In genomic region chr2:58660046-58660445, GRCh38 we compare ENCODE assay signal across 18 cellular contexts.
A peak's percentile ranks its signal among the peaks of the same experiment; 100 is the strongest.
DNase-seq lines count a peak whose midpoint lies in the region; ATAC-seq and TF ChIP-seq lines count a peak whose summit lies in the region.
"Had no signal": no experiment of that assay in that cellular context is flagged by ENCODE, and none has a peak within 500 bp of the region (broad histone marks: within the 10 kb centered on the region; RNA-seq: fewer than 3 reads in every experiment).

No MANE protein-coding gene starts in this region.

- H3K4me1 Mint-ChIP-seq in Caco-2 (ENCODE audit: low read depth, unreplicated experiment) (no peaks in the 10 kb centered on the region), progenitor cell of endocrine pancreas (ENCODE audit: low read depth) (no peaks in the 10 kb centered on the region)
- H3K4me1 Mint-ChIP-seq: B cell; CD4-positive, CD25-positive, alpha-beta regulatory T cell had no signal

- no peak for ATAC-seq in left ventricle myocardium superior
- no peak for ATAC-seq in GM18502 (IDR thresholded peaks at IDR 0.05; ENCODE audit: poor library complexity, unreplicated experiment)
- ATAC-seq: CD8-positive, alpha-beta T cell; GM23338 had no signal

- no peak overlapping the region for H3K4me3 ChIP-seq in Caco-2 (ENCODE audit: low read depth, low read length)
- H3K4me3 ChIP-seq: BLaER1, GM23338, HAP-1 had no signal

- DNase-seq in Caco-2 = peak; percentile 12 to 30
- peak; percentile 36 for DNase-seq in SK-N-DZ (ENCODE audit: low spot score)
- DNase-seq in islet precursor cell = peak; percentile 89
- no peak for DNase-seq in progenitor cell of endocrine pancreas (ENCODE audit: low spot score, unreplicated experiment)
- no peak for DNase-seq in activated T-cell treated with anti-CD3 and anti-CD28 coated beads, Interleukin-2, amount 50 U/mL, for 48 hours
- no peak for DNase-seq in left ventricle myocardium superior
- DNase-seq: CD4-positive, CD25-positive, alpha-beta regulatory T cell; DMS 273 treated with DMSO at 0.1 percent for 48 hours; DMS79; EL; GF-D8; HFFc6 had no signal

- H3K4me3 Mint-ChIP-seq in Caco-2 (ENCODE audit: unreplicated experiment) (no peak overlapping the region), progenitor cell of endocrine pancreas (ENCODE audit: low read depth) (no peak overlapping the region)
- H3K4me3 Mint-ChIP-seq: B cell; CD4-positive, CD25-positive, alpha-beta regulatory T cell; CD8-positive, alpha-beta T cell; GM23338; HFFc6 had no signal

- peaks cover 10% of the 10 kb centered on the region; the same call in 1 of the 2 replicates for H3K4me1 ChIP-seq in Caco-2
- H3K4me1 ChIP-seq: BLaER1, HAP-1 had no signal

- intact Hi-C loops in Caco-2 (cut with micrococcal nuclease; ENCODE audit: unreplicated experiment) = no loop called here
- intact Hi-C loops in left ventricle myocardium superior (cut with micrococcal nuclease) = no loop called here

- no peaks in the 10 kb centered on the region for H3K27me3 ChIP-seq in Caco-2 (replicated peaks; ENCODE audit: control insufficient read depth, insufficient read depth, low read length)
- H3K27me3 ChIP-seq: BLaER1 had no signal

- no peaks in the 10 kb centered on the region for H3K9me3 ChIP-seq in Caco-2
- H3K9me3 ChIP-seq: BLaER1, HAP-1 had no signal

- BruUV-seq in Caco-2 (replicated peaks; lab: Mats Ljungman, UMichigan) = no TSS peak

- H3K36me3 Mint-ChIP-seq in Caco-2 (ENCODE audit: insufficient read depth, unreplicated experiment) (no peaks in the 10 kb centered on the region), progenitor cell of endocrine pancreas (ENCODE audit: insufficient read depth) (no peaks in the 10 kb centered on the region)
- H3K36me3 Mint-ChIP-seq: CD4-positive, CD25-positive, alpha-beta regulatory T cell; CD8-positive, alpha-beta T cell had no signal

- TF ChIP-seq CTCF in Caco-2 (IDR thresholded peaks at IDR 0.05; ENCODE audit: insufficient read depth in 1 of 2, low read depth in 1 of 2, low read length in 1 of 2, severe bottlenecking in 1 of 2, unreplicated experiment in 1 of 2) (no peak), progenitor cell of endocrine pancreas (IDR thresholded peaks at IDR 0.05; ENCODE audit: unreplicated experiment) (no peak)

- H3K9me3 Mint-ChIP-seq in Caco-2 (ENCODE audit: unreplicated experiment) (no peaks in the 10 kb centered on the region), progenitor cell of endocrine pancreas (ENCODE audit: low read depth) (no peaks in the 10 kb centered on the region)
- H3K9me3 Mint-ChIP-seq: CD8-positive, alpha-beta T cell; GM23338; HFFc6 had no signal

- H3K27me3 Mint-ChIP-seq in Caco-2 (ENCODE audit: insufficient read depth, unreplicated experiment) = peaks cover 2% of the 10 kb centered on the region
- no peaks in the 10 kb centered on the region for H3K27me3 Mint-ChIP-seq in progenitor cell of endocrine pancreas
- H3K27me3 Mint-ChIP-seq: CD4-positive, CD25-positive, alpha-beta regulatory T cell had no signal

- CTCF ChIA-PET in Caco-2 (lab: Charles Lee) = interaction anchor here (0.6 kb wide), 1 partner anchor 1890 kb away, joined by 5 read pairs; no protein-coding TSS in a partner anchor

- no peaks in the 10 kb centered on the region for H3K36me3 ChIP-seq in Caco-2 (ENCODE audit: control insufficient read depth, insufficient read depth, low read length)
- H3K36me3 ChIP-seq: BLaER1, HAP-1 had no signal

- POLR2A ChIA-PET in Caco-2 (lab: Charles Lee) = no interaction called here

- H3K27ac Mint-ChIP-seq in Caco-2 (ENCODE audit: unreplicated experiment) (no peak overlapping the region), progenitor cell of endocrine pancreas (peak overlapping the region; percentile 49)
- H3K27ac Mint-ChIP-seq: B cell; CD4-positive, CD25-positive, alpha-beta regulatory T cell; CD8-positive, alpha-beta T cell; GM23338; HFFc6 had no signal

Comparison
In these comparisons a context has a peak if more than half of its experiments do, and no peak if none do; other contexts are left out.
1. DNase-seq: peak in Caco-2 (2 of 2), SK-N-DZ (single experiment) and islet precursor cell (single experiment); none in progenitor cell of endocrine pancreas (single experiment), activated T-cell treated with anti-CD3 and anti-CD28 coated beads, Interleukin-2, amount 50 U/mL, for 48 hours (0 of 2) and left ventricle myocardium superior (single experiment).